Comparison of ENCODE assay signal across 23 cellular contexts in genomic region chr9:91991621-91992435, GRCh38. TPM values are rescaled to one million over a fixed set of nuclear protein-coding genes. Genes with fewer than 3 reads are reported as not detected.
A peak's percentile ranks its signal among the peaks of the same experiment; 100 is the strongest.
DNase-seq lines count a peak whose midpoint lies in the region; ATAC-seq and TF ChIP-seq lines count a peak whose summit lies in the region.
"Had no signal": no experiment of that assay in that cellular context is flagged by ENCODE, and none has a peak within 500 bp of the region (broad histone marks: within the 10 kb centered on the region; RNA-seq: fewer than 3 reads in every experiment).

No MANE protein-coding gene starts in this region.

- 65% methylated on average over 24 of the region's 24 CpGs for WGBS in hepatocyte (ENCODE audit: low lambda C conversion rate, missing lambda C conversion rate)
- WGBS in suprapubic skin: 75% methylated on average over 24 of the region's 24 CpGs

- H3K27ac ChIP-seq in hepatocyte (peak overlapping the region; percentile 92), suprapubic skin (peak overlapping the region; percentile 74), foreskin keratinocyte (no peak overlapping the region), PC-3 (ENCODE audit: low read length) (no peak overlapping the region)
- H3K27ac ChIP-seq: BLaER1, gastroesophageal sphincter, HL-60, tibial artery had no signal

- H3K4me2 ChIP-seq in hepatocyte (peak overlapping the region; percentile 57), PC-3 (ENCODE audit: low read length) (no peak overlapping the region)
- H3K4me2 ChIP-seq: BLaER1 had no signal

- no peaks in the 10 kb centered on the region for H3F3A ChIP-seq in PC-3 (ENCODE audit: low read length, unreplicated experiment)

- peak overlapping the region; percentile 68 for H3K4me3 ChIP-seq in adipocyte (ENCODE audit: low read length)
- H3K4me3 ChIP-seq in hepatocyte: no peak overlapping the region
- peak overlapping the region; percentile 28 for H3K4me3 ChIP-seq in suprapubic skin
- no peak overlapping the region for H3K4me3 ChIP-seq in PC-3 (ENCODE audit: low read length)
- H3K4me3 ChIP-seq: BLaER1 had no signal

- TF ChIP-seq EP300 in suprapubic skin (IDR thresholded peaks at IDR 0.05): no peak

- H3K4me1 ChIP-seq in adipocyte (ENCODE audit: control insufficient read depth, insufficient read depth, low read length): peaks cover 18% of the 10 kb centered on the region
- H3K4me1 ChIP-seq in hepatocyte (ENCODE audit: insufficient read depth): peaks cover 12% of the 10 kb centered on the region
- no peaks in the 10 kb centered on the region for H3K4me1 ChIP-seq in suprapubic skin
- no peaks in the 10 kb centered on the region for H3K4me1 ChIP-seq in foreskin keratinocyte
- no peaks in the 10 kb centered on the region for H3K4me1 ChIP-seq in PC-3 (ENCODE audit: insufficient read depth, low read length)
- H3K4me1 ChIP-seq: BLaER1, gastroesophageal sphincter, tibial artery had no signal

- ATAC-seq in GM19324 (IDR thresholded peaks at IDR 0.05; ENCODE audit: low FRiP score, unreplicated experiment) (no peak), foreskin keratinocyte (no peak), PC-3 (no peak), GM18858 (IDR thresholded peaks at IDR 0.05; ENCODE audit: unreplicated experiment) (no peak)
- ATAC-seq: activated CD8-positive, alpha-beta memory T cell treated with anti-CD3 and anti-CD28 coated beads, Interleukin-2, amount 10 ng/mL, durations not matched to agents 7 days and 5 days; activated T-helper 17 cell treated with anti-CD3 and anti-CD28 coated beads, Interleukin-2, amount 50 U/mL, for 72 hours; gastroesophageal sphincter had no signal

- TF ChIP-seq CTCF in hepatocyte (IDR thresholded peaks at IDR 0.05; ENCODE audit: poor library complexity) (no peak), suprapubic skin (IDR thresholded peaks at IDR 0.05) (no peak), foreskin keratinocyte (conservative IDR thresholded peaks at IDR 0.05) (no peak), PC-3 (conservative IDR thresholded peaks at IDR 0.05; ENCODE audit: low read depth, low read length) (no peak)

- TF ChIP-seq POLR2A in suprapubic skin (IDR thresholded peaks at IDR 0.05): no peak

- H3K9ac ChIP-seq in adipocyte (ENCODE audit: low read length) (peak overlapping the region; percentile 61), PC-3 (ENCODE audit: low read length) (no peak overlapping the region)
- H3K9ac ChIP-seq: BLaER1 had no signal

- POLR2A ChIA-PET in PC-3 (lab: Charles Lee; ENCODE audit: unreplicated experiment): interaction anchor here (0.7 kb wide), 1 partner anchor 11 kb away, joined by 20 read pairs; no protein-coding TSS in a partner anchor

- H3K36me3 ChIP-seq in adipocyte (ENCODE audit: control insufficient read depth, insufficient read depth, low read length, severe bottlenecking) (no peaks in the 10 kb centered on the region), hepatocyte (replicated peaks; ENCODE audit: insufficient read depth, low read depth) (no peaks in the 10 kb centered on the region), suprapubic skin (no peaks in the 10 kb centered on the region), PC-3 (ENCODE audit: low read depth, low read length) (no peaks in the 10 kb centered on the region)
- H3K36me3 ChIP-seq: BLaER1, gastroesophageal sphincter, tibial artery had no signal

- H3K79me2 ChIP-seq in hepatocyte (no peaks in the 10 kb centered on the region), PC-3 (ENCODE audit: low read length) (no peaks in the 10 kb centered on the region)

- H3K9me3 ChIP-seq in adipocyte (ENCODE audit: control insufficient read depth, low read length): no peaks in the 10 kb centered on the region
- H3K9me3 ChIP-seq in hepatocyte (ENCODE audit: low read depth): no peaks in the 10 kb centered on the region
- no peaks in the 10 kb centered on the region for H3K9me3 ChIP-seq in suprapubic skin
- no peaks in the 10 kb centered on the region for H3K9me3 ChIP-seq in PC-3 (ENCODE audit: low read length)
- H3K9me3 ChIP-seq: gastroesophageal sphincter, tibial artery had no signal

- H3K9me2 ChIP-seq in hepatocyte (replicated peaks; ENCODE audit: insufficient read depth): no peaks in the 10 kb centered on the region
- no peaks in the 10 kb centered on the region for H3K9me2 ChIP-seq in PC-3 (replicated peaks; ENCODE audit: low read length)

- DNase-seq in EL (peak; percentile 41), adipocyte (ENCODE audit: low read depth) (peak; percentile 19), hepatocyte (ENCODE audit: low spot score) (peak; percentile 34), suprapubic skin (ENCODE audit: low spot score in 2 of 2) (no peak), foreskin keratinocyte (no peak), PC-3 (no peak)
- DNase-seq: activated CD4-positive, alpha-beta T cell treated with anti-CD3 and anti-CD28 coated beads for 48 hours; activated CD8-positive, alpha-beta memory T cell treated with anti-CD3 and anti-CD28 coated beads, Interleukin-2, amount 10 ng/mL, durations not matched to agents 7 days and 5 days; activated naive CD8-positive, alpha-beta T cell treated with anti-CD3 and anti-CD28 coated beads, Interleukin-2, amount 10 ng/mL, durations not matched to agents 7 days and 5 days; Calu3; cortex of kidney; kidney glomerular epithelial cell; NCI-H1417 treated with DMSO at 0.1 percent for 48 hours; nephron progenitor cell; stimulated activated naive CD4-positive, alpha-beta T cell; SW 1271; tibial artery had no signal

- H4K20me1 ChIP-seq in hepatocyte (ENCODE audit: insufficient read depth, poor library complexity, severe bottlenecking): no peaks in the 10 kb centered on the region
- H4K20me1 ChIP-seq in PC-3 (ENCODE audit: low read length): no peaks in the 10 kb centered on the region
- H4K20me1 ChIP-seq: BLaER1 had no signal

- BruUV-seq in PC-3 (replicated peaks; lab: Mats Ljungman, UMichigan): no TSS peak

- CTCF ChIA-PET in PC-3 (lab: Charles Lee): no interaction called here

- no peak overlapping the region for H2AFZ ChIP-seq in hepatocyte
- H2AFZ ChIP-seq in PC-3 (ENCODE audit: low read length): no peak overlapping the region

- H3K27me3 ChIP-seq in adipocyte (replicated peaks; ENCODE audit: control insufficient read depth, insufficient read depth, low read length) (no peaks in the 10 kb centered on the region), hepatocyte (no peaks in the 10 kb centered on the region), suprapubic skin (no peaks in the 10 kb centered on the region), foreskin keratinocyte (peaks cover 8% of the 10 kb centered on the region), PC-3 (ENCODE audit: low read length) (peaks cover 27% of the 10 kb centered on the region; the same call in 1 of the 2 replicates)
- H3K27me3 ChIP-seq: BLaER1 had no signal

- intact Hi-C loops in PC-3 (cut with micrococcal nuclease): no loop called here

RNA-seq across cellular contexts. Expression of gene ROR2, which starts 41.8 kb away (rescaled TPM):
- total RNA-seq in hepatocyte (24.7 and 29.5 TPM in 2 replicates), suprapubic skin (1 to 10 TPM; 3.3 to 7.3 (median 5.0) TPM), foreskin keratinocyte (1.2 and 2.0 TPM in 2 replicates), PC-3 (2014; rRNA removed) (0.23 TPM in 1 of 2 replicates, not detected in the other)
- polyA plus RNA-seq in hepatocyte (21.4 and 25.6 TPM in 2 replicates), foreskin keratinocyte (0.94 and 1.3 TPM in 2 replicates)
- total RNA-seq: Calu3 had no signal

Comparison
In these comparisons a context has a peak if more than half of its experiments do, and no peak if none do; other contexts are left out.
1. DNase-seq: peak in EL (single experiment), adipocyte (single experiment) and hepatocyte (single experiment); none in suprapubic skin (0 of 2), foreskin keratinocyte (0 of 2) and PC-3 (single experiment).
2. H3K4me3 ChIP-seq: peak in adipocyte (single experiment) and suprapubic skin (single experiment); none in hepatocyte (single experiment) and PC-3 (single experiment).
3. H3K27ac ChIP-seq: peak in hepatocyte (single experiment) and suprapubic skin (single experiment); none in foreskin keratinocyte (single experiment) and PC-3 (single experiment).